Comparison of ENCODE assay signal across 14 cellular contexts in genomic region chr3:127156651-127157050, GRCh38. TPM values are rescaled to one million over a fixed set of nuclear protein-coding genes. Genes with fewer than 3 reads are reported as not detected.
DNase-seq lines count a peak whose midpoint lies in the region; ATAC-seq and TF ChIP-seq lines count a peak whose summit lies in the region.
"Had no signal": no experiment of that assay in that cellular context is flagged by ENCODE, and none has a peak within 500 bp of the region (broad histone marks: within the 10 kb centered on the region; RNA-seq: fewer than 3 reads in every experiment).

No MANE protein-coding gene starts in this region.

- no peaks in the 10 kb centered on the region for H3K4me1 ChIP-seq in upper lobe of right lung
- H3K4me1 ChIP-seq: Peyer's patch had no signal

- ATAC-seq in upper lobe of right lung (no peak), HG03571 (IDR thresholded peaks at IDR 0.05; ENCODE audit: unreplicated experiment) (no peak)
- ATAC-seq: HepG2 had no signal

- peaks cover 17% of the 10 kb centered on the region for H3K27me3 ChIP-seq in upper lobe of right lung

- no peak overlapping the region for H3K4me3 ChIP-seq in upper lobe of right lung
- H3K4me3 ChIP-seq: Peyer's patch had no signal

- intact Hi-C loops in upper lobe of right lung (cut with DNase I): no loop called here

- no peak for TF ChIP-seq CTCF in upper lobe of right lung (IDR thresholded peaks at IDR 0.05)

- H3K9me3 ChIP-seq in upper lobe of right lung: no peaks in the 10 kb centered on the region
- H3K9me3 ChIP-seq: Peyer's patch, SK-N-SH had no signal

- DNase-seq in DMS53 (lab: John Stamatoyannopoulos, UW) (peak; percentile 38), DMS53 treated with DMSO at 0.1 percent for 48 hours (lab: John Stamatoyannopoulos, UW; ENCODE audit: unreplicated experiment) (no peak), mesenteric fat pad (ENCODE audit: low spot score) (peak; percentile 72), upper lobe of right lung (peak; percentile 34), NCI-H1694 (lab: John Stamatoyannopoulos, UW) (no peak)
- peak; percentile 33 for DNase-seq in activated effector memory CD4-positive, alpha-beta T cell treated with anti-CD3 and anti-CD28 coated beads, Interleukin-2, amount 50 U/mL, for 16 hours
- DNase-seq in activated effector memory CD4-positive, alpha-beta T cell treated with Interleukin-2 at 50 U/mL for 16 hours: no peak
- DNase-seq: 8988T, GF-D8, SK-N-SH had no signal

- no peak overlapping the region for H3K27ac ChIP-seq in upper lobe of right lung
- H3K27ac ChIP-seq: KMS-11, Peyer's patch had no signal

- no peaks in the 10 kb centered on the region for H3K36me3 ChIP-seq in upper lobe of right lung
- H3K36me3 ChIP-seq: Peyer's patch had no signal

RNA-seq across cellular contexts. Expression of gene PRR23E, which starts 36.3 kb away (rescaled TPM):
- total RNA-seq in mesenteric fat pad (not detected), upper lobe of right lung (not detected)
- total RNA-seq: HepG2, Peyer's patch had no signal

Comparison
In these comparisons a context has a peak if more than half of its experiments do, and no peak if none do; other contexts are left out.
1. DNase-seq: peak in DMS53 (single experiment), activated effector memory CD4-positive, alpha-beta T cell treated with anti-CD3 and anti-CD28 coated beads, Interleukin-2, amount 50 U/mL, for 16 hours (single experiment), mesenteric fat pad (single experiment) and upper lobe of right lung (single experiment); none in DMS53 treated with DMSO at 0.1 percent for 48 hours (single experiment), activated effector memory CD4-positive, alpha-beta T cell treated with Interleukin-2 at 50 U/mL for 16 hours (single experiment) and NCI-H1694 (single experiment).